In the genomic region with DNA sequence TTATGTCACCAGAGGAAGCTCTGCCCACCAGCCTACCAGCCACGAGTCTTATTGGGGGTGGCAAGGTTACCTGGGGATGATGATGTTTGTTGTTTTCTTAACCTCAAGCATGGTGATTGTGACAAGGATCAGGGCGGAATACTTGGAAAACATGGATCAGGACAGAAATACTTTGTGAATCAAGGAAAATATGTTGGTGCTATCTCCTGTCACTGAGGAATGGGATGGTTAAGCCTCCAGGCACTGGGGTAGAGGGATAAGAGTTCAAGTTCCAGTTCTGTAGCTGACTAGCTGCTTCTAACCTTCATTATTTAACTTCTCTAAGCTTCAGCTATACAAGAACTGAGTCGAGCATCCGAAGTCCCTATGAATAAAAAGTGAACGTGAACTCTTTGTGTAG, we compare ENCODE assay signal across 19 cellular contexts.
"Had no signal": no experiment of that assay in that cellular context is flagged by ENCODE, and none has a peak within 500 bp of the region (broad histone marks: within the 10 kb centered on the region; RNA-seq: fewer than 3 reads in every experiment).

No MANE protein-coding gene starts in this region.

- H3K9me3 Mint-ChIP-seq: activated naive CD4-positive, alpha-beta T cell treated with anti-CD3 and anti-CD28 coated beads for 36 hours had no signal

- H3K36me3 ChIP-seq: adrenal gland, right lobe of liver, thoracic aorta, vagina had no signal

- DNase-seq: activated CD4-positive, alpha-beta T cell treated with anti-CD3 and anti-CD28 coated beads, Interleukin-2, amount 10 ng/mL, durations not matched to agents 7 days and 5 days; activated CD4-positive, CD25-positive, alpha-beta regulatory T cell; activated CD8-positive, alpha-beta memory T cell treated with anti-CD3 and anti-CD28 coated beads for 24 hours; activated naive CD4-positive, alpha-beta T cell treated with anti-CD3 and anti-CD28 coated beads for 36 hours; adrenal gland; body of pancreas; effector CD4-positive, alpha-beta T cell; islet precursor cell; midbrain; naive B cell; right lobe of liver; stimulated activated CD4-positive, alpha-beta T cell treated with anti-CD3 and anti-CD28 coated beads, Interleukin-12 subunit alpha, Interleukin-12 subunit beta, amount 100 ng/mL, for 4 hours; stimulated activated CD4-positive, alpha-beta T cell treated with anti-CD3 and anti-CD28 coated beads, Interleukin-2, amount 100 ng/mL, for 48 hours; stimulated activated naive CD8-positive, alpha-beta T cell treated with anti-CD3 and anti-CD28 coated beads, Interleukin-15, Interleukin-2, amounts not matched to agents 100 U/mL and 50 U/mL, for 24 hours; T-helper 2 cell had no signal

- H3K27me3 ChIP-seq: adrenal gland, body of pancreas, right lobe of liver, vagina had no signal

- H3K9me3 ChIP-seq: adrenal gland, body of pancreas, right lobe of liver, thoracic aorta, vagina had no signal

- H3K4me1 Mint-ChIP-seq: activated CD4-positive, alpha-beta T cell treated with anti-CD3 and anti-CD28 coated beads, Interleukin-2, amount 10 ng/mL, durations not matched to agents 7 days and 5 days; activated T-helper 17 cell treated with anti-CD3 and anti-CD28 coated beads, Interleukin-2, amount 50 U/mL, for 72 hours had no signal

- H3K27ac ChIP-seq: right lobe of liver had no signal

- H3K4me3 ChIP-seq: adrenal gland, body of pancreas, right lobe of liver, thoracic aorta, vagina had no signal

- H3K4me1 ChIP-seq: adrenal gland, body of pancreas, right lobe of liver had no signal

- H3K4me3 Mint-ChIP-seq: activated CD4-positive, alpha-beta T cell treated with anti-CD3 and anti-CD28 coated beads, Interleukin-2, amount 10 ng/mL, durations not matched to agents 7 days and 5 days; activated naive CD4-positive, alpha-beta T cell treated with anti-CD3 and anti-CD28 coated beads for 36 hours; activated T-helper 17 cell treated with anti-CD3 and anti-CD28 coated beads, Interleukin-2, amount 50 U/mL, for 72 hours; central memory CD8-positive, alpha-beta T cell; naive B cell had no signal

- H3K27ac Mint-ChIP-seq: activated CD4-positive, alpha-beta T cell treated with anti-CD3 and anti-CD28 coated beads, Interleukin-2, amount 10 ng/mL, durations not matched to agents 7 days and 5 days; activated naive CD4-positive, alpha-beta T cell treated with anti-CD3 and anti-CD28 coated beads for 36 hours; activated T-helper 17 cell treated with anti-CD3 and anti-CD28 coated beads, Interleukin-2, amount 50 U/mL, for 72 hours had no signal

- ATAC-seq: activated T-helper 17 cell treated with anti-CD3 and anti-CD28 coated beads, Interleukin-2, amount 50 U/mL, for 72 hours; stimulated activated naive CD8-positive, alpha-beta T cell treated with anti-CD3 and anti-CD28 coated beads, Interleukin-15, Interleukin-2, amounts not matched to agents 100 U/mL and 50 U/mL, for 24 hours had no signal

- H3K36me3 Mint-ChIP-seq: naive B cell had no signal

- H3K27me3 Mint-ChIP-seq: activated CD4-positive, alpha-beta T cell treated with anti-CD3 and anti-CD28 coated beads, Interleukin-2, amount 10 ng/mL, durations not matched to agents 7 days and 5 days; activated T-helper 17 cell treated with anti-CD3 and anti-CD28 coated beads, Interleukin-2, amount 50 U/mL, for 72 hours; central memory CD8-positive, alpha-beta T cell had no signal
